In genomic region chrX:8688776-8689175, GRCh38 we compare ENCODE assay signal across 17 cellular contexts. TPM values are rescaled to one million over a fixed set of nuclear protein-coding genes. Genes with fewer than 3 reads are reported as not detected.
DNase-seq lines count a peak whose midpoint lies in the region; ATAC-seq and TF ChIP-seq lines count a peak whose summit lies in the region.
"Had no signal": no experiment of that assay in that cellular context is flagged by ENCODE, and none has a peak within 500 bp of the region (broad histone marks: within the 10 kb centered on the region; RNA-seq: fewer than 3 reads in every experiment).

No MANE protein-coding gene starts in this region.

- peak overlapping the region; percentile 40 for H3K4me2 ChIP-seq in neural progenitor cell
- H3K4me2 ChIP-seq: PC-9 had no signal

- H3K9ac ChIP-seq in HUES48 (ENCODE audit: low read depth, low read length): no peak overlapping the region
- H3K9ac ChIP-seq in neural progenitor cell: no peak overlapping the region

- H3F3A ChIP-seq in neural progenitor cell (ENCODE audit: low read depth): peaks cover 59% of the 10 kb centered on the region

- DNase-seq in iPS-NIHi11 (ENCODE audit: low spot score) (peak; percentile 20), neural progenitor cell (ENCODE audit: low spot score) (peak; percentile 68), gastrocnemius medialis (no peak), AML-193 (lab: John Stamatoyannopoulos, UW) (no peak), putamen (ENCODE audit: low spot score) (no peak), AG08396 (ENCODE audit: low spot score) (no peak)
- DNase-seq: NCI-H1092 treated with DMSO at 0.1 percent for 48 hours, NCI-H146, NCI-H2081, NCI-H2171 treated with DMSO at 0.1 percent for 48 hours, NCI-H446, PC-9 had no signal

- no peaks in the 10 kb centered on the region for H3K9me3 ChIP-seq in HUES48 (ENCODE audit: control insufficient read depth, insufficient read depth, low read length)
- H3K9me3 ChIP-seq in neural progenitor cell (ENCODE audit: low read depth): peaks cover 6% of the 10 kb centered on the region
- H3K9me3 ChIP-seq in gastrocnemius medialis: no peaks in the 10 kb centered on the region
- H3K9me3 ChIP-seq: HAP-1 had no signal

- H3K9me3 Mint-ChIP-seq in brain: peaks cover 0 to 6% (median 2%) of the 10 kb centered on the region in 5 experiments
- H3K9me3 Mint-ChIP-seq in neural progenitor cell: peaks cover 6% of the 10 kb centered on the region

- H3K79me2 ChIP-seq in neural progenitor cell (ENCODE audit: low read depth): peaks cover 22% of the 10 kb centered on the region

- H2AFZ ChIP-seq in neural progenitor cell (replicated peaks): no peak overlapping the region
- H2AFZ ChIP-seq: PC-9 had no signal

- H3K36me3 Mint-ChIP-seq in brain (no peaks in the 10 kb centered on the region), neural progenitor cell (peaks cover 7% of the 10 kb centered on the region)

- peak overlapping the region in 2 of 5 experiments; percentile 53 to 62 for H3K27ac Mint-ChIP-seq in brain
- peak overlapping the region; percentile 39 for H3K27ac Mint-ChIP-seq in neural progenitor cell

- H3K27me3 Mint-ChIP-seq in brain (peaks cover 8% of the 10 kb centered on the region), neural progenitor cell (ENCODE audit: insufficient read depth, low read depth) (peaks cover 7% of the 10 kb centered on the region)

- H3K36me3 ChIP-seq in HUES48 (ENCODE audit: control insufficient read depth, insufficient read depth, low read length) (peaks cover 14% of the 10 kb centered on the region; the same call in 1 of the 2 replicates), neural progenitor cell (no peaks in the 10 kb centered on the region), gastrocnemius medialis (no peaks in the 10 kb centered on the region)
- H3K36me3 ChIP-seq: HAP-1 had no signal

- H3K27me3 ChIP-seq in HUES48 (ENCODE audit: control insufficient read depth, insufficient read depth, low read length) (no peaks in the 10 kb centered on the region), neural progenitor cell (no peaks in the 10 kb centered on the region), gastrocnemius medialis (no peaks in the 10 kb centered on the region)

- TF ChIP-seq CTCF in brain (conservative IDR thresholded peaks at IDR 0.05): no peak
- no peak for TF ChIP-seq CTCF in neural progenitor cell (IDR thresholded peaks at IDR 0.05)
- TF ChIP-seq CTCF in gastrocnemius medialis (IDR thresholded peaks at IDR 0.05 in 4 of 5, conservative IDR thresholded peaks at IDR 0.05 in 1 of 5): no peak

- peak overlapping the region in 3 of 5 experiments; percentile 48 to 70 (median 56) for H3K4me3 Mint-ChIP-seq in brain
- H3K4me3 Mint-ChIP-seq in neural progenitor cell: peak overlapping the region; percentile 25

- intact Hi-C loops in gastrocnemius medialis (cut with DNase I; ENCODE audit: low total_unique reads): no loop called here

- no peak for TF ChIP-seq POLR2A in gastrocnemius medialis (IDR thresholded peaks at IDR 0.05)

- H4K20me1 ChIP-seq in neural progenitor cell (ENCODE audit: low read depth): no peaks in the 10 kb centered on the region

- in situ Hi-C loops in gastrocnemius medialis (cut with MboI; ENCODE audit: low sequenced_read_pairs in 4 of 4): no loop called here

- no peak for ATAC-seq in gastrocnemius medialis
- ATAC-seq: K562 had no signal

- H3K4me3 ChIP-seq in HUES48 (ENCODE audit: low read depth, low read length): no peak overlapping the region
- H3K4me3 ChIP-seq in neural progenitor cell: no peak overlapping the region
- no peak overlapping the region for H3K4me3 ChIP-seq in gastrocnemius medialis
- H3K4me3 ChIP-seq: HAP-1, K562, PC-9 had no signal

- H3K4me1 ChIP-seq in HUES48 (ENCODE audit: control insufficient read depth, insufficient read depth, low read length) (peaks cover 63% of the 10 kb centered on the region), neural progenitor cell (peaks cover 60% of the 10 kb centered on the region), gastrocnemius medialis (no peaks in the 10 kb centered on the region)
- H3K4me1 ChIP-seq: HAP-1 had no signal

- peak overlapping the region; percentile 93 for H3K27ac ChIP-seq in HUES48 (ENCODE audit: low read depth, low read length)
- peak overlapping the region; percentile 89 for H3K27ac ChIP-seq in neural progenitor cell
- no peak overlapping the region for H3K27ac ChIP-seq in gastrocnemius medialis
- H3K27ac ChIP-seq: C4-2B, PC-9 had no signal

- peaks cover 46% of the 10 kb centered on the region for H3K4me1 Mint-ChIP-seq in brain
- peaks cover 63% of the 10 kb centered on the region for H3K4me1 Mint-ChIP-seq in neural progenitor cell

RNA-seq across cellular contexts. Expression of gene ANOS1, which starts 43.2 kb away (rescaled TPM):
- polyA plus RNA-seq in brain (ENCODE audit: insufficient read depth, low read depth, low replicate concordance): 2.3 TPM
- total RNA-seq in neural progenitor cell (ENCODE audit: low replicate concordance) (31.3 and 45.7 TPM in 2 replicates), gastrocnemius medialis (10 to 100 TPM in 3 of 4 donors, 1 to 10 TPM in 1; 5.0 to 27.8 (median 13.0) TPM)
- polyA plus RNA-seq: K562 had no signal

Comparison
In these comparisons a context has a peak if more than half of its experiments do, and no peak if none do; other contexts are left out.
1. H3K27ac ChIP-seq: peak in HUES48 (single experiment) and neural progenitor cell (single experiment); none in gastrocnemius medialis (0 of 4).
2. DNase-seq: peak in iPS-NIHi11 (single experiment) and neural progenitor cell (single experiment); none in gastrocnemius medialis (0 of 2), AML-193 (0 of 2), putamen (single experiment) and AG08396 (single experiment).